Comparison of ENCODE assay signal across 9 cellular contexts in genomic region chr12:121334513-121335343, GRCh38. TPM values are rescaled to one million over a fixed set of nuclear protein-coding genes. Genes with fewer than 3 reads are reported as not detected.
DNase-seq lines count a peak whose midpoint lies in the region; ATAC-seq and TF ChIP-seq lines count a peak whose summit lies in the region.
"Had no signal": no experiment of that assay in that cellular context is flagged by ENCODE, and none has a peak within 500 bp of the region (broad histone marks: within the 10 kb centered on the region; RNA-seq: fewer than 3 reads in every experiment).

No MANE protein-coding gene starts in this region.

- TF ChIP-seq RAD21 in IMR-90 (IDR thresholded peaks at IDR 0.05; ENCODE audit: low read length) = peak; percentile 70

- no peak for TF ChIP-seq POLR2A in IMR-90 (IDR thresholded peaks at IDR 0.05; ENCODE audit: low read depth, low read length)
- TF ChIP-seq POLR2A in breast epithelium (IDR thresholded peaks at IDR 0.05) = no peak
- no peak for TF ChIP-seq POLR2A in suprapubic skin (IDR thresholded peaks at IDR 0.05)

- CTCF ChIA-PET in IMR-90 (lab: Yijun Ruan, JAX) = interaction anchor here (0.6 to 1.5 kb wide), 6 partner anchors 12 to 181 kb away, joined by 3 to 6 read pairs (median 4); no protein-coding TSS in a partner anchor

- no peak overlapping the region for H3K4me2 ChIP-seq in IMR-90 (ENCODE audit: low read depth, low read length)
- H3K4me2 ChIP-seq: BLaER1 had no signal

- intact Hi-C loops in IMR-90 (cut with micrococcal nuclease) = loop anchor here (1.0 to 5.0 kb wide), 3 partner anchors 68 to 109 kb away; partner anchors contain the start of gene RNF34
- intact Hi-C loops in breast epithelium (cut with DNase I; ENCODE audit: low total_unique reads) = loop anchor here (10.0 kb wide), 1 partner anchor 100 kb away; no protein-coding TSS in a partner anchor

- dilution Hi-C loops in IMR-90 (cut with HindIII; ENCODE audit: low sequenced_read_pairs, unreplicated experiment) = no loop called here

- no peak overlapping the region for H4K5ac ChIP-seq in IMR-90 (ENCODE audit: low read depth, low read length)

- H3K9me1 ChIP-seq in IMR-90 (ENCODE audit: insufficient read depth, low read length) = no peaks in the 10 kb centered on the region

- H3K27me3 ChIP-seq in IMR-90 (ENCODE audit: control insufficient read depth, insufficient read depth, low read length) (no peaks in the 10 kb centered on the region), breast epithelium (no peaks in the 10 kb centered on the region), suprapubic skin (no peaks in the 10 kb centered on the region)
- H3K27me3 ChIP-seq: BLaER1 had no signal

- H2AK5ac ChIP-seq in IMR-90 (ENCODE audit: low read depth, low read length) = no peak overlapping the region

- no peak overlapping the region for H2BK5ac ChIP-seq in IMR-90 (ENCODE audit: low read depth, low read length, poor library complexity, severe bottlenecking)

- no peak overlapping the region for H3K14ac ChIP-seq in IMR-90 (replicated peaks; ENCODE audit: low read depth, low read length)

- no peaks in the 10 kb centered on the region for H4K20me1 ChIP-seq in IMR-90 (ENCODE audit: insufficient read depth, low read length)

- H2AFZ ChIP-seq in IMR-90 (replicated peaks; ENCODE audit: low read length, poor library complexity) = no peak overlapping the region

- H3K56ac ChIP-seq in IMR-90 (ENCODE audit: extremely low read depth, insufficient read depth, low read length) = no peak overlapping the region

- peak; percentile 92 for ATAC-seq in IMR-90 (ENCODE audit: low read depth)
- ATAC-seq in HG02981 (IDR thresholded peaks at IDR 0.05; ENCODE audit: unreplicated experiment) = no peak

- H3K4me1 ChIP-seq in IMR-90 (ENCODE audit: control insufficient read depth, insufficient read depth, low read length) (no peaks in the 10 kb centered on the region), breast epithelium (peaks cover 0 to 5% of the 10 kb centered on the region in 2 donors), suprapubic skin (peaks cover 6% of the 10 kb centered on the region)
- H3K4me1 ChIP-seq: BLaER1 had no signal

- no peak overlapping the region for H4K91ac ChIP-seq in IMR-90 (ENCODE audit: insufficient read depth, low read depth, low read length)

- no peak overlapping the region for H3K4ac ChIP-seq in IMR-90 (ENCODE audit: low read depth, low read length)

- no peak overlapping the region for H3K23ac ChIP-seq in IMR-90 (ENCODE audit: low read depth, low read length)

- no peak overlapping the region for H2BK15ac ChIP-seq in IMR-90 (ENCODE audit: low read depth, low read length)

- TF ChIP-seq CTCF in IMR-90 (conservative IDR thresholded peaks at IDR 0.05; ENCODE audit: low read depth, low read length) = peak; percentile 80
- peak; percentile 55 to 90 (median 82) for TF ChIP-seq CTCF in breast epithelium (IDR thresholded peaks at IDR 0.05)
- peak; percentile 75 to 85 for TF ChIP-seq CTCF in suprapubic skin (IDR thresholded peaks at IDR 0.05)

- no peaks in the 10 kb centered on the region for H3K9me3 ChIP-seq in IMR-90 (ENCODE audit: control insufficient read depth, insufficient read depth, low read length)
- no peaks in the 10 kb centered on the region for H3K9me3 ChIP-seq in breast epithelium
- no peaks in the 10 kb centered on the region for H3K9me3 ChIP-seq in suprapubic skin
- H3K9me3 ChIP-seq: BLaER1 had no signal

- H3K27ac ChIP-seq in IMR-90 (ENCODE audit: insufficient read depth, low read length) (no peak overlapping the region), breast epithelium (no peak overlapping the region), suprapubic skin (no peak overlapping the region)
- H3K27ac ChIP-seq: BLaER1 had no signal

- in situ Hi-C loops in IMR-90 (cut with MboI; ENCODE audit: low sequenced_read_pairs) = no loop called here

- no peak overlapping the region for H3K18ac ChIP-seq in IMR-90 (ENCODE audit: low read depth, low read length)

- no peak overlapping the region for H2AK9ac ChIP-seq in IMR-90 (replicated peaks; ENCODE audit: low read depth, low read length, poor library complexity)

- no TSS peak for BruUV-seq in IMR-90 (replicated peaks; lab: Mats Ljungman, UMichigan)

- no peak overlapping the region for H3K4me3 ChIP-seq in IMR-90 (ENCODE audit: insufficient read depth, low read depth, low read length)
- no peak overlapping the region for H3K4me3 ChIP-seq in breast epithelium
- no peak overlapping the region for H3K4me3 ChIP-seq in suprapubic skin
- H3K4me3 ChIP-seq: BLaER1 had no signal

- 0% methylated on average over 1 of the region's 8 CpGs; no CpG with 5 or more reads in 1 of the 2 experiments for WGBS in IMR-90 (ENCODE audit: extremely low coverage in 2 of 2, insufficient read length in 1 of 2), 2 experiments
- 65% methylated on average over 8 of the region's 8 CpGs for WGBS in suprapubic skin

- POLR2A ChIA-PET in IMR-90 (lab: Charles Lee; ENCODE audit: unreplicated experiment) = no interaction called here

- DNase-seq in NCI-H2107 treated with DMSO at 0.1 percent for 48 hours (lab: John Stamatoyannopoulos, UW; ENCODE audit: unreplicated experiment) (peak; percentile 86), NCI-H2107 (lab: John Stamatoyannopoulos, UW) (no peak), IMR-90 (peak; percentile 78), NOMO-1 treated with dmso at 0.1 percent for 144 hours (lab: John Stamatoyannopoulos, UW; ENCODE audit: unreplicated experiment) (peak; percentile 46), breast epithelium (ENCODE audit: low spot score in 2 of 2) (no peak), kidney glomerular epithelial cell (lab: John Stamatoyannopoulos, UW) (peak; percentile 74), suprapubic skin (ENCODE audit: low spot score in 2 of 2) (no peak)

- no peak overlapping the region for H3K9ac ChIP-seq in IMR-90 (ENCODE audit: low read depth, low read length)
- H3K9ac ChIP-seq: BLaER1 had no signal

- H4K8ac ChIP-seq in IMR-90 (ENCODE audit: low read depth in 2 of 2, low read length in 2 of 2) = no peak overlapping the region

- H2BK120ac ChIP-seq in IMR-90 (ENCODE audit: low read depth, low read length) = no peak overlapping the region

- peaks cover 3 to 10% of the 10 kb centered on the region in 2 experiments; a peak in 2 of 4 replicates for H3K79me1 ChIP-seq in IMR-90 (ENCODE audit: low read depth in 1 of 2, low read length in 2 of 2)

- no peak overlapping the region for H2BK20ac ChIP-seq in IMR-90 (ENCODE audit: low read depth, low read length)

- no peak for TF ChIP-seq EP300 in suprapubic skin (IDR thresholded peaks at IDR 0.05)

- peaks cover 33% of the 10 kb centered on the region for H3K36me3 ChIP-seq in IMR-90 (ENCODE audit: control insufficient read depth, insufficient read depth, low read length)
- H3K36me3 ChIP-seq in breast epithelium = peaks cover 11% of the 10 kb centered on the region
- H3K36me3 ChIP-seq in suprapubic skin = peaks cover 87% of the 10 kb centered on the region

TF ChIP-seq in IMR-90, 13 proteins besides CTCF, POLR2A, EP300 and RAD21:
- no peak for TF ChIP-seq USF2 (IDR thresholded peaks at IDR 0.05; ENCODE audit: low read depth, low read length)
- peak; percentile 74 for TF ChIP-seq SMC3 (IDR thresholded peaks at IDR 0.05; ENCODE audit: low read depth, low read length)

RNA-seq across cellular contexts. Expression of gene ANAPC5, which starts 17.5 kb away (rescaled TPM):
- total RNA-seq in IMR-90 (2012; rRNA removed) (174 and 211 TPM in 2 replicates), breast epithelium (100 to 1,000 TPM; 109 to 169 (median 147) TPM), suprapubic skin (100 to 1,000 TPM in 3 of 4 donors, 10 to 100 TPM in 1; 94.3 to 227 (median 120) TPM)
- polyA plus RNA-seq in IMR-90 (2012; rRNA removed) = 156 and 157 TPM in 2 replicates
- polyA plus RNA-seq in IMR-90 (2012; cell fraction: cytosol; rRNA removed) = 79.4 and 84.8 TPM in 2 replicates
- polyA plus RNA-seq in IMR-90 (2012; cell fraction: nucleus; rRNA removed; ENCODE audit: low replicate concordance) = 288 and 476 TPM in 2 replicates

RNA-seq across cellular contexts. Expression of gene CAMKK2, which starts 38.2 kb away (rescaled TPM):
- 15.0 and 15.2 TPM in 2 replicates for total RNA-seq in IMR-90 (2012; rRNA removed)
- 24.7 and 25.7 TPM in 2 replicates for polyA plus RNA-seq in IMR-90 (2012; rRNA removed)
- polyA plus RNA-seq in IMR-90 (2012; cell fraction: cytosol; rRNA removed) = 22.6 and 26.2 TPM in 2 replicates
- 48.0 and 52.9 TPM in 2 replicates for polyA plus RNA-seq in IMR-90 (2012; cell fraction: nucleus; rRNA removed; ENCODE audit: low replicate concordance)
- 10 to 100 TPM; 27.4 to 32.0 (median 29.2) TPM for total RNA-seq in breast epithelium
- total RNA-seq in suprapubic skin = 10 to 100 TPM; 18.4 to 25.8 (median 25.0) TPM

Comparison
In these comparisons a context has a peak if more than half of its experiments do, and no peak if none do; other contexts are left out.
1. DNase-seq: peak in NCI-H2107 treated with DMSO at 0.1 percent for 48 hours (single experiment), IMR-90 (single experiment), NOMO-1 treated with dmso at 0.1 percent for 144 hours (single experiment) and kidney glomerular epithelial cell (single experiment); none in NCI-H2107 (single experiment), breast epithelium (0 of 2) and suprapubic skin (0 of 2).
2. Peak in every context shown above with its lines, with median percentiles within 50 percentile points of each other: CTCF ChIP-seq.